22 cellular contexts compared by ENCODE assay signal in the genomic region with DNA sequence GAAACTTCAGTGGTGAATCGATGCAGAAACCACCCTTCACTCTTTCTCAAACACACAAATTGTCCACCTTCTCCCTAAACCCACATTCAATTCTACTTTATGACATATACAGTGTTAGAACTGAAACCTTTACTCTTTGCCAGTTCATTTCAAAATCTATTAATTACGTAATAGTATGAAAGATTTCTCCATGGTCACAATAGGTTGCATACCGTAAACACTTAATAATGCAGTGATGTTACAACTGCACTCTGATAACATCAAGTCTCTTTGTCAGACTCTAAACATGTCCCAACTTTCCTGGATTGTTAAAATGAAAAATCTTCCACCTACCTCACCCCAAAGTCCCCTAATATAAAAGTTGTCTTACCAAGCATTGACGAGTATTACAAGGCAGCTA.
"Had no signal": no experiment of that assay in that cellular context is flagged by ENCODE, and none has a peak within 500 bp of the region (broad histone marks: within the 10 kb centered on the region; RNA-seq: fewer than 3 reads in every experiment).

No MANE protein-coding gene starts in this region.

- H3K36me3 ChIP-seq: cardiac muscle cell, heart right ventricle, neutrophil, pancreas, stomach, suprapubic skin, tibial nerve had no signal

- H3K27ac ChIP-seq: cardiac muscle cell, heart right ventricle, neutrophil, pancreas, stomach, suprapubic skin, tibial nerve had no signal

- ATAC-seq: activated CD4-positive, alpha-beta T cell treated with anti-CD3 and anti-CD28 coated beads for 36 hours; activated T-cell treated with anti-CD3 and anti-CD28 coated beads, Interleukin-2, amount 50 U/mL, for 4 hours; heart right ventricle; left colon; right cardiac atrium; stimulated activated memory B cell treated with anti-CD40 and anti-IgM and Interleukin-4, amounts not matched to agents 10 μg/mL and 1 μg/mL and 100 μg/mL, for 72 hours had no signal

- H3K4me3 ChIP-seq: cardiac muscle cell, heart right ventricle, pancreas, stomach, suprapubic skin, tibial nerve had no signal

- H3K27me3 ChIP-seq: neutrophil, pancreas, stomach, tibial nerve had no signal

- H3K4me1 ChIP-seq: pancreas, stomach, tibial nerve had no signal

- H3K9me3 ChIP-seq: heart right ventricle, neutrophil, pancreas, stomach, suprapubic skin, tibial nerve had no signal

- DNase-seq: activated B cell treated with CpG ODN at 0.5 μM for 24 hours; activated CD4-positive, alpha-beta T cell treated with anti-CD3 and anti-CD28 coated beads for 36 hours; activated CD4-positive, alpha-beta T cell treated with anti-CD3 and anti-CD28 coated beads, Interleukin-2, amount 50 U/mL, for 4 hours; activated CD8-positive, alpha-beta memory T cell treated with anti-CD3 and anti-CD28 coated beads, Interleukin-2, amount 50 U/mL, for 48 hours; activated naive CD4-positive, alpha-beta T cell treated with Interleukin-2 at 50 U/mL for 16 hours; activated naive CD8-positive, alpha-beta T cell treated with anti-CD3 and anti-CD28 coated beads for 36 hours; activated T-cell treated with anti-CD3 and anti-CD28 coated beads, Interleukin-2, amount 50 U/mL, for 4 hours; amygdala; erythroblast; heart right ventricle; left colon; mesenchymal stem cell; pancreas; right cardiac atrium; stimulated activated CD4-positive, alpha-beta T cell treated with anti-CD3 and anti-CD28 coated beads, Interleukin-1b, Interleukin-23, amount 100 ng/mL, for 48 hours; stomach; T1000 had no signal
